In genomic region chr12:116043673-116044072, GRCh38 we compare ENCODE assay signal across 15 cellular contexts.
DNase-seq lines count a peak whose midpoint lies in the region; ATAC-seq and TF ChIP-seq lines count a peak whose summit lies in the region.
"Had no signal": no experiment of that assay in that cellular context is flagged by ENCODE, and none has a peak within 500 bp of the region (broad histone marks: within the 10 kb centered on the region; RNA-seq: fewer than 3 reads in every experiment).

No MANE protein-coding gene starts in this region.

- DNase-seq in NCI-H748 (lab: John Stamatoyannopoulos, UW; ENCODE audit: unreplicated experiment) (peak; percentile 10), NCI-H748 treated with DMSO at 0.1 percent for 48 hours (lab: John Stamatoyannopoulos, UW) (no peak), NCI-H446 treated with DMSO at 0.1 percent for 48 hours (lab: John Stamatoyannopoulos, UW) (peak; percentile 58), astrocyte of the hippocampus (ENCODE audit: low read depth, low spot score) (peak; percentile 52), osteocyte (ENCODE audit: extremely low spot score, unreplicated experiment) (no peak)
- DNase-seq: COR-L47, HCEC 1CT, NCI-H1436, NCI-H2107, NCI-H345, SHP77 had no signal

- no peak overlapping the region for H3K4me3 Mint-ChIP-seq in osteocyte (ENCODE audit: unreplicated experiment)
- H3K4me3 Mint-ChIP-seq: CD14-positive monocyte; T-helper 1 cell treated with Interleukin-12 subunit alpha and Interleukin-12 subunit beta and Interleukin-4 antibody, amounts not matched to agents 30 μg/mL and 1 μg/mL, for 36 hours had no signal

- no peak for TF ChIP-seq CTCF in osteocyte (IDR thresholded peaks at IDR 0.05)

- H3K9me3 Mint-ChIP-seq in osteocyte (ENCODE audit: unreplicated experiment), result no peaks in the 10 kb centered on the region
- H3K9me3 Mint-ChIP-seq: CD14-positive monocyte; T-helper 1 cell treated with Interleukin-12 subunit alpha and Interleukin-12 subunit beta and Interleukin-4 antibody, amounts not matched to agents 30 μg/mL and 1 μg/mL, for 36 hours had no signal

- no peak for ATAC-seq in HG03045 (IDR thresholded peaks at IDR 0.05; ENCODE audit: unreplicated experiment)
- no peak for ATAC-seq in GM18505 (IDR thresholded peaks at IDR 0.05; ENCODE audit: unreplicated experiment)

- peaks cover 55% of the 10 kb centered on the region for H3K4me1 Mint-ChIP-seq in osteocyte (ENCODE audit: unreplicated experiment)

- TF ChIP-seq POLR2A in GM18505 (IDR thresholded peaks at IDR 0.05; ENCODE audit: borderline replicate concordance, extremely low read depth, insufficient read depth, insufficient read length), result no peak

- H3K36me3 Mint-ChIP-seq in osteocyte (ENCODE audit: unreplicated experiment), result peaks cover 6% of the 10 kb centered on the region

- H3K27ac Mint-ChIP-seq in osteocyte (ENCODE audit: unreplicated experiment), result peak overlapping the region; percentile 63
- H3K27ac Mint-ChIP-seq: T-helper 1 cell treated with Interleukin-12 subunit alpha and Interleukin-12 subunit beta and Interleukin-4 antibody, amounts not matched to agents 30 μg/mL and 1 μg/mL, for 36 hours had no signal

- no peaks in the 10 kb centered on the region for H3K27me3 Mint-ChIP-seq in osteocyte (ENCODE audit: unreplicated experiment)

Comparison
In these comparisons a context has a peak if more than half of its experiments do, and no peak if none do; other contexts are left out.
1. DNase-seq: peak in NCI-H748 (single experiment), NCI-H446 treated with DMSO at 0.1 percent for 48 hours (single experiment) and astrocyte of the hippocampus (single experiment); none in NCI-H748 treated with DMSO at 0.1 percent for 48 hours (single experiment) and osteocyte (single experiment).